8 cellular contexts compared by ENCODE assay signal in the genomic region with DNA sequence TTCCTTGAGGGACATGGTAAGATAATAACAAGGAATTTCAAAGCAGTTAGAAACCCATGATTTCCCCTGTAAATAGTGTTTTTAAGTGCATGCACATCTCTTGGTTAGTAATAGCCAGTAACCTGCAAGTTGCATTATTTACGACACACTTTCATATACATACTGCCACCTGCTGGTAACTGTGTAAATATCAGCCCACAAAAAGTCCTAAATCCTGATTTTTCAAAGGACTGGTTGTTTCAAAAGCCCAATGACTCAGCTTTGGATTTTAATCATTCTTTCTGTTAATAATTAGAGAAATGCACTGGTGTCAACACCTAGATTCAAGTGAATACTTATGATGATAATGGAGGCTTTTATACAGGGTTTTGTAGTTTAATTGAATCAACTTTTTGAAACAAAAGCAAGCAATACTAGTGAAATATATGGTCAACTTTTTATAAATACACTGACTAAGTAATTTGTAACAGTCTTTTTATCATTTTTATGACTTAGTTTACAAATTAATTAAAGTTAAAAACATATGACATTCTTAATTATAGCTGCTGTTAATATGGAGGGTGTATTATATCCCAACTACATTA.
A peak's percentile ranks its signal among the peaks of the same experiment; 100 is the strongest.
DNase-seq lines count a peak whose midpoint lies in the region; ATAC-seq, FAIRE-seq and TF ChIP-seq lines count a peak whose summit lies in the region.

No MANE protein-coding gene starts in this region.

- no peaks in the 10 kb centered on the region for H3K36me3 Mint-ChIP-seq in activated CD4-positive, alpha-beta T cell treated with anti-CD3 and anti-CD28 coated beads, Interleukin-2, amount 10 ng/mL, durations not matched to agents 24 days and 14 days (ENCODE audit: low read depth)
- no peaks in the 10 kb centered on the region for H3K36me3 Mint-ChIP-seq in neural progenitor cell

- TF ChIP-seq CTCF in KMS-11 (conservative IDR thresholded peaks at IDR 0.05; ENCODE audit: low read depth, low read length) (peak; percentile 87), Panc1 (IDR thresholded peaks at IDR 0.05) (peak; percentile 69; the same call in 1 of the 2 replicates), endothelial cell of umbilical vein (IDR thresholded peaks at IDR 0.05; ENCODE audit: extremely low read depth in 1 of 2, insufficient read depth in 1 of 2, low read depth in 1 of 2, low read length in 2 of 2) (peak; percentile 44 to 49), neural progenitor cell (IDR thresholded peaks at IDR 0.05) (peak; percentile 88)

- in situ Hi-C loops in Panc1 (cut with HindIII; ENCODE audit: low pct_unique_long_range_greater_than_20kb, low sequenced_read_pairs): no loop called here

- H3K4me2 ChIP-seq in KMS-11 (no peak overlapping the region), endothelial cell of umbilical vein (ENCODE audit: insufficient read depth, low read length) (no peak overlapping the region), neural progenitor cell (no peak overlapping the region)

- dilution Hi-C loops in endothelial cell of umbilical vein (cut with MboI; ENCODE audit: extremely low pct_ligation_motif_present, low sequenced_read_pairs): no loop called here

- H3K9ac ChIP-seq in KMS-11 (no peak overlapping the region), endothelial cell of umbilical vein (replicated peaks; ENCODE audit: extremely low read depth, insufficient read depth, low read length) (no peak overlapping the region), neural progenitor cell (no peak overlapping the region)

- H3K4me3 ChIP-seq in KMS-11 (IDR thresholded peaks at IDR 0.05; ENCODE audit: insufficient read depth, low read depth, low read length) (no peak overlapping the region), Panc1 (ENCODE audit: low read depth in 2 of 2, low read length in 2 of 2) (no peak overlapping the region), endothelial cell of umbilical vein (replicated peaks in 1 of 3; ENCODE audit: insufficient read depth in 1 of 3, low read depth in 1 of 3, low read length in 3 of 3) (no peak overlapping the region), neural progenitor cell (no peak overlapping the region)

- H3K27ac Mint-ChIP-seq in activated CD4-positive, alpha-beta T cell treated with anti-CD3 and anti-CD28 coated beads, Interleukin-2, amount 10 ng/mL, durations not matched to agents 24 days and 14 days: no peak overlapping the region
- no peak overlapping the region for H3K27ac Mint-ChIP-seq in neural progenitor cell

- H3K9me3 ChIP-seq in Panc1 (ENCODE audit: control insufficient read depth, insufficient read depth, low read depth, low read length) (no peaks in the 10 kb centered on the region), endothelial cell of umbilical vein (replicated peaks; ENCODE audit: control insufficient read depth, insufficient read depth, low read length) (no peaks in the 10 kb centered on the region), neural progenitor cell (ENCODE audit: low read depth) (no peaks in the 10 kb centered on the region)

- H3K36me3 ChIP-seq in KMS-11 (ENCODE audit: insufficient read depth) (no peaks in the 10 kb centered on the region), Panc1 (ENCODE audit: control insufficient read depth, insufficient read depth, low read length) (no peaks in the 10 kb centered on the region), endothelial cell of umbilical vein (ENCODE audit: control insufficient read depth in 2 of 2, extremely low read depth in 1 of 2, insufficient read depth in 2 of 2, low read length in 2 of 2) (no peaks in the 10 kb centered on the region), neural progenitor cell (no peaks in the 10 kb centered on the region)

- intact Hi-C loops in activated CD4-positive, alpha-beta T cell treated with anti-CD3 and anti-CD28 coated beads, Interleukin-2, amount 10 ng/mL, durations not matched to agents 24 days and 14 days (cut with micrococcal nuclease): loop anchor here (1.0 to 2.0 kb wide), 2 partner anchors 513 to 1578 kb away; no protein-coding TSS in a partner anchor
- intact Hi-C loops in Panc1 (cut with micrococcal nuclease; ENCODE audit: unreplicated experiment): loop anchor here (2.0 to 10.0 kb wide), 3 partner anchors 190 to 514 kb away; partner anchors contain the start of gene SEMA3D
- intact Hi-C loops in endothelial cell of umbilical vein (cut with micrococcal nuclease): loop anchor here (1.0 to 5.0 kb wide), 6 partner anchors 196 to 1617 kb away; partner anchors contain the start of gene SEMA3D

- H3K79me2 ChIP-seq in KMS-11 (ENCODE audit: insufficient read depth, low read depth) (no peaks in the 10 kb centered on the region), endothelial cell of umbilical vein (ENCODE audit: control insufficient read depth, insufficient read depth, low read length) (no peaks in the 10 kb centered on the region), neural progenitor cell (ENCODE audit: low read depth) (no peaks in the 10 kb centered on the region)

- H3K9me1 ChIP-seq in endothelial cell of umbilical vein (replicated peaks; ENCODE audit: control insufficient read depth, extremely low read depth, insufficient read depth, low read length): no peaks in the 10 kb centered on the region

- H4K20me1 ChIP-seq in KMS-11 (ENCODE audit: insufficient read depth): no peaks in the 10 kb centered on the region
- no peaks in the 10 kb centered on the region for H4K20me1 ChIP-seq in endothelial cell of umbilical vein (replicated peaks; ENCODE audit: control insufficient read depth, extremely low read depth, insufficient read depth, low read length)
- H4K20me1 ChIP-seq in neural progenitor cell (ENCODE audit: low read depth): no peaks in the 10 kb centered on the region

- H3K4me1 ChIP-seq in KMS-11 (ENCODE audit: low read depth, poor library complexity, severe bottlenecking): no peaks in the 10 kb centered on the region
- no peaks in the 10 kb centered on the region for H3K4me1 ChIP-seq in Panc1 (ENCODE audit: control insufficient read depth, insufficient read depth, low read length)
- H3K4me1 ChIP-seq in endothelial cell of umbilical vein (ENCODE audit: control insufficient read depth, extremely low read depth, insufficient read depth, low read length): no peaks in the 10 kb centered on the region
- H3K4me1 ChIP-seq in neural progenitor cell: no peaks in the 10 kb centered on the region

- no peaks in the 10 kb centered on the region for H3F3A ChIP-seq in neural progenitor cell (ENCODE audit: low read depth)

- POLR2A ChIA-PET in Panc1 (lab: Charles Lee) (no interaction called here), endothelial cell of umbilical vein (lab: Charles Lee) (no interaction called here)

- no peak overlapping the region for H3K4me3 Mint-ChIP-seq in activated CD4-positive, alpha-beta T cell treated with anti-CD3 and anti-CD28 coated beads, Interleukin-2, amount 10 ng/mL, durations not matched to agents 24 days and 14 days
- H3K4me3 Mint-ChIP-seq in neural progenitor cell: no peak overlapping the region

- TF ChIP-seq POLR2A in endothelial cell of umbilical vein (IDR thresholded peaks at IDR 0.05; ENCODE audit: low read depth, low read length): no peak

- peak; percentile 65 for DNase-seq in activated CD4-positive, alpha-beta T cell treated with anti-CD3 and anti-CD28 coated beads, Interleukin-2, amount 10 ng/mL, durations not matched to agents 24 days and 14 days
- no peak for DNase-seq in activated CD4-positive, alpha-beta T cell treated with anti-CD3 and anti-CD28 coated beads, Interleukin-2, amount 50 U/mL, for 1 hour
- DNase-seq in Panc1 (ENCODE audit: low read depth, low spot score) (peak; percentile 50), endothelial cell of umbilical vein (ENCODE audit: low read depth, low spot score) (peak; percentile 63), neural progenitor cell (ENCODE audit: low spot score) (peak; percentile 77)
- no peak for DNase-seq in NK-92 treated with Interleukin-12 subunit alpha and Interleukin-12 subunit beta, amount 100 ng/mL, for 24 hours (lab: John Stamatoyannopoulos, UW)

- no peaks in the 10 kb centered on the region for H3K9me3 Mint-ChIP-seq in activated CD4-positive, alpha-beta T cell treated with anti-CD3 and anti-CD28 coated beads, Interleukin-2, amount 10 ng/mL, durations not matched to agents 24 days and 14 days
- no peaks in the 10 kb centered on the region for H3K9me3 Mint-ChIP-seq in neural progenitor cell

- H3K27ac ChIP-seq in KMS-11 (no peak overlapping the region), Panc1 (ENCODE audit: low read length) (no peak overlapping the region), endothelial cell of umbilical vein (ENCODE audit: insufficient read depth, low read depth, low read length) (no peak overlapping the region), neural progenitor cell (no peak overlapping the region)

- no peak overlapping the region for H2AFZ ChIP-seq in KMS-11 (ENCODE audit: low read depth)
- no peak overlapping the region for H2AFZ ChIP-seq in endothelial cell of umbilical vein (ENCODE audit: low read depth, low read length)
- H2AFZ ChIP-seq in neural progenitor cell (replicated peaks): no peak overlapping the region

- ATAC-seq in GM21825 (IDR thresholded peaks at IDR 0.05; ENCODE audit: unreplicated experiment) (peak; percentile 75), Panc1 (peak; percentile 62; the same call in 1 of the 2 replicates)

- H3K27me3 Mint-ChIP-seq in activated CD4-positive, alpha-beta T cell treated with anti-CD3 and anti-CD28 coated beads, Interleukin-2, amount 10 ng/mL, durations not matched to agents 24 days and 14 days: no peaks in the 10 kb centered on the region
- no peaks in the 10 kb centered on the region for H3K27me3 Mint-ChIP-seq in neural progenitor cell (ENCODE audit: insufficient read depth, low read depth)

- no peaks in the 10 kb centered on the region for H3K4me1 Mint-ChIP-seq in activated CD4-positive, alpha-beta T cell treated with anti-CD3 and anti-CD28 coated beads, Interleukin-2, amount 10 ng/mL, durations not matched to agents 24 days and 14 days
- H3K4me1 Mint-ChIP-seq in neural progenitor cell: peaks cover 2% of the 10 kb centered on the region

- BruUV-seq in Panc1 (replicated peaks; lab: Mats Ljungman, UMichigan) (no TSS peak), endothelial cell of umbilical vein (replicated peaks; lab: Mats Ljungman, UMichigan) (no TSS peak)

- FAIRE-seq in endothelial cell of umbilical vein (lab: Jason Lieb, UNC): peak; percentile 77

- H3K27me3 ChIP-seq in KMS-11 (ENCODE audit: insufficient read depth, low read depth): no peaks in the 10 kb centered on the region
- no peaks in the 10 kb centered on the region for H3K27me3 ChIP-seq in Panc1 (ENCODE audit: control insufficient read depth, insufficient read depth, low read length)
- no peaks in the 10 kb centered on the region for H3K27me3 ChIP-seq in endothelial cell of umbilical vein (ENCODE audit: control insufficient read depth in 2 of 2, insufficient read depth in 2 of 2, low read length in 2 of 2)
- no peaks in the 10 kb centered on the region for H3K27me3 ChIP-seq in neural progenitor cell

- CTCF ChIA-PET in Panc1 (lab: Charles Lee) (interaction anchor here (0.7 kb wide), 1 partner anchor 505 kb away, joined by 3 read pairs; no protein-coding TSS in a partner anchor), endothelial cell of umbilical vein (lab: Charles Lee) (interaction anchor here (0.6 to 5.7 kb wide), 25 partner anchors 10 to 524 kb away, joined by 3 to 59 read pairs (median 4); partner anchors contain the start of gene SEMA3D)

TF ChIP-seq in endothelial cell of umbilical vein, 7 proteins besides CTCF, POLR2A, EP300 and RAD21 (continues in another document):
- no peak for TF ChIP-seq POLR2AphosphoS5 (IDR thresholded peaks at IDR 0.05; ENCODE audit: insufficient read depth, low read depth, low read length)
- TF ChIP-seq MYC (IDR thresholded peaks at IDR 0.05; ENCODE audit: low read depth, low read length): no peak

Comparison
In these comparisons a context has a peak if more than half of its experiments do, and no peak if none do; other contexts are left out.
1. DNase-seq: peak in activated CD4-positive, alpha-beta T cell treated with anti-CD3 and anti-CD28 coated beads, Interleukin-2, amount 10 ng/mL, durations not matched to agents 24 days and 14 days (single experiment), Panc1 (single experiment), endothelial cell of umbilical vein (single experiment) and neural progenitor cell (single experiment); none in activated CD4-positive, alpha-beta T cell treated with anti-CD3 and anti-CD28 coated beads, Interleukin-2, amount 50 U/mL, for 1 hour (single experiment) and NK-92 treated with Interleukin-12 subunit alpha and Interleukin-12 subunit beta, amount 100 ng/mL, for 24 hours (single experiment).
2. Peak in every context shown above with its lines, with median percentiles within 50 percentile points of each other: CTCF ChIP-seq.